In the genomic region with DNA sequence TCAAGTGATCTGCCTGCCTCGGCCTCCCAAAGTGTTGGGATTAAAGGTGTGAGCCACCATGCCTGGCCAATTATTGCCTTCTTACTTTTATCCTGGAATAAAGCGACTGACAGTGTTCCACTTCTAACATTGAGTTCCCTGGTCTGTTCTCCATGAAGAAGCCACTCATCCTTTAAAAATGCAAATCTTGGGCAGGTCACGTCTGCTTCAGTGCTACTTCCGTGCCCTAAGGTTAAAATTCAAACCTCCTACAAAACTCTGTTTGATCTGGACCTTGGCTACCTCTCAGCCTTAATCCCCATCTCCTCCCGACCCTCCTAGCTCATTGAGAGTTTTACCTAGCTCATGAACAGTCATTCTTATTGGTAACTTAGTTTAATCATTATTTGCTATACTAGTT, we compare ENCODE assay signal across 35 cellular contexts. TPM values are rescaled to one million over a fixed set of nuclear protein-coding genes. Genes with fewer than 3 reads are reported as not detected.
"Had no signal": no experiment of that assay in that cellular context is flagged by ENCODE, and none has a peak within 500 bp of the region (broad histone marks: within the 10 kb centered on the region; RNA-seq: fewer than 3 reads in every experiment).

No MANE protein-coding gene starts in this region.

- H3K4me1 ChIP-seq: adrenal gland, body of pancreas, gastroesophageal sphincter, heart right ventricle had no signal

- H3K9me3 Mint-ChIP-seq: activated CD4-positive, alpha-beta memory T cell treated with anti-CD3 and anti-CD28 coated beads for 36 hours; activated CD4-positive, alpha-beta T cell treated with anti-CD3 and anti-CD28 coated beads, Interleukin-2, amount 10 ng/mL, durations not matched to agents 24 days and 14 days; activated naive CD4-positive, alpha-beta T cell treated with anti-CD3 and anti-CD28 coated beads for 36 hours; activated naive CD4-positive, alpha-beta T cell treated with anti-CD3 and anti-CD28 coated beads, Interleukin-2, amount 50 U/mL, for 24 hours; activated naive CD8-positive, alpha-beta T cell treated with anti-CD3 and anti-CD28 coated beads for 36 hours; activated naive CD8-positive, alpha-beta T cell treated with anti-CD3 and anti-CD28 coated beads, Interleukin-2, amount 50 U/mL, for 24 hours; activated T-helper 1 cell treated with anti-CD3 and anti-CD28 coated beads, Interleukin-12 subunit alpha, Interleukin-12 subunit beta, Interleukin-2, Interleukin-4 antibody, amounts not matched to agents 30 ng/mL and 10 ng/mL and 1 ng/mL, durations not matched to agents 14 hours and 24 hours and 36 hours; activated T-helper 2 cell treated with anti-CD3 and anti-CD28 coated beads, Interferon-gamma antibody, Interleukin-2, Interleukin-4, amounts not matched to agents 10 μg/mL and 5 μg/mL and 100 μg/mL, durations not matched to agents 14 hours and 24 hours and 36 hours had no signal

- H3K27ac Mint-ChIP-seq: activated CD4-positive, alpha-beta memory T cell treated with anti-CD3 and anti-CD28 coated beads for 36 hours; activated CD4-positive, alpha-beta T cell treated with anti-CD3 and anti-CD28 coated beads for 36 hours; activated CD4-positive, alpha-beta T cell treated with anti-CD3 and anti-CD28 coated beads, Interleukin-2, amount 10 ng/mL, durations not matched to agents 24 days and 14 days; activated CD8-positive, alpha-beta memory T cell treated with anti-CD3 and anti-CD28 coated beads, Interleukin-2, amount 10 ng/mL, durations not matched to agents 7 days and 5 days; activated CD8-positive, alpha-beta T cell treated with anti-CD3 and anti-CD28 coated beads, Interleukin-2, amount 10 ng/mL, durations not matched to agents 7 days and 5 days; activated naive CD4-positive, alpha-beta T cell treated with anti-CD3 and anti-CD28 coated beads for 36 hours; activated naive CD4-positive, alpha-beta T cell treated with anti-CD3 and anti-CD28 coated beads, Interleukin-2, amount 50 U/mL, for 24 hours; activated naive CD8-positive, alpha-beta T cell treated with anti-CD3 and anti-CD28 coated beads for 36 hours; activated naive CD8-positive, alpha-beta T cell treated with anti-CD3 and anti-CD28 coated beads, Interleukin-2, amount 50 U/mL, for 24 hours; activated T-helper 1 cell treated with anti-CD3 and anti-CD28 coated beads, Interleukin-12 subunit alpha, Interleukin-12 subunit beta, Interleukin-2, Interleukin-4 antibody, amounts not matched to agents 30 ng/mL and 10 ng/mL and 1 ng/mL, durations not matched to agents 14 hours and 24 hours and 36 hours; activated T-helper 2 cell treated with anti-CD3 and anti-CD28 coated beads, Interferon-gamma antibody, Interleukin-2, Interleukin-4, amounts not matched to agents 10 μg/mL and 5 μg/mL and 100 μg/mL, durations not matched to agents 14 hours and 24 hours and 36 hours had no signal

- H3K36me3 ChIP-seq: adrenal gland, esophagus squamous epithelium, gastroesophageal sphincter, heart right ventricle had no signal

- H3K4me3 Mint-ChIP-seq: activated CD4-positive, alpha-beta memory T cell treated with anti-CD3 and anti-CD28 coated beads for 36 hours; activated CD4-positive, alpha-beta T cell treated with anti-CD3 and anti-CD28 coated beads for 36 hours; activated CD4-positive, alpha-beta T cell treated with anti-CD3 and anti-CD28 coated beads, Interleukin-2, amount 10 ng/mL, durations not matched to agents 24 days and 14 days; activated CD8-positive, alpha-beta memory T cell treated with anti-CD3 and anti-CD28 coated beads, Interleukin-2, amount 10 ng/mL, durations not matched to agents 7 days and 5 days; activated CD8-positive, alpha-beta T cell treated with anti-CD3 and anti-CD28 coated beads, Interleukin-2, amount 10 ng/mL, durations not matched to agents 7 days and 5 days; activated naive CD4-positive, alpha-beta T cell treated with anti-CD3 and anti-CD28 coated beads for 36 hours; activated naive CD4-positive, alpha-beta T cell treated with anti-CD3 and anti-CD28 coated beads, Interleukin-2, amount 50 U/mL, for 24 hours; activated naive CD8-positive, alpha-beta T cell treated with anti-CD3 and anti-CD28 coated beads for 36 hours; activated naive CD8-positive, alpha-beta T cell treated with anti-CD3 and anti-CD28 coated beads, Interleukin-2, amount 50 U/mL, for 24 hours; activated T-helper 1 cell treated with anti-CD3 and anti-CD28 coated beads, Interleukin-12 subunit alpha, Interleukin-12 subunit beta, Interleukin-2, Interleukin-4 antibody, amounts not matched to agents 30 ng/mL and 10 ng/mL and 1 ng/mL, durations not matched to agents 14 hours and 24 hours and 36 hours had no signal

- H3K36me3 Mint-ChIP-seq: activated CD4-positive, alpha-beta memory T cell treated with anti-CD3 and anti-CD28 coated beads for 36 hours; activated CD8-positive, alpha-beta memory T cell treated with anti-CD3 and anti-CD28 coated beads, Interleukin-2, amount 10 ng/mL, durations not matched to agents 7 days and 5 days; activated naive CD4-positive, alpha-beta T cell treated with anti-CD3 and anti-CD28 coated beads, Interleukin-2, amount 50 U/mL, for 24 hours; activated naive CD8-positive, alpha-beta T cell treated with anti-CD3 and anti-CD28 coated beads for 36 hours had no signal

- ATAC-seq: activated CD4-positive, alpha-beta T cell treated with anti-CD3 and anti-CD28 coated beads for 36 hours; activated CD8-positive, alpha-beta memory T cell treated with anti-CD3 and anti-CD28 coated beads, Interleukin-2, amount 10 ng/mL, durations not matched to agents 7 days and 5 days; activated CD8-positive, alpha-beta T cell treated with anti-CD3 and anti-CD28 coated beads, Interleukin-2, amount 10 ng/mL, durations not matched to agents 7 days and 5 days; activated naive CD8-positive, alpha-beta T cell treated with anti-CD3 and anti-CD28 coated beads, Interleukin-2, amount 50 U/mL, for 24 hours; body of pancreas; gastroesophageal sphincter; heart right ventricle had no signal

- H3K4me3 ChIP-seq: adrenal gland, body of pancreas, esophagus squamous epithelium, gastroesophageal sphincter, heart right ventricle had no signal

- DNase-seq: activated CD4-positive, alpha-beta memory T cell treated with anti-CD3 and anti-CD28 coated beads for 36 hours; activated CD4-positive, alpha-beta T cell treated with anti-CD3 and anti-CD28 coated beads for 36 hours; activated CD4-positive, alpha-beta T cell treated with anti-CD3 and anti-CD28 coated beads, Interleukin-2, amount 10 ng/mL, durations not matched to agents 24 days and 14 days; activated CD4-positive, CD25-positive, alpha-beta regulatory T cell; activated CD4-positive, CD25-positive, alpha-beta regulatory T cell treated with anti-CD3 and anti-CD28 coated beads, Interleukin-2, amount 50 U/mL, for 72 hours; activated CD8-positive, alpha-beta memory T cell treated with anti-CD3 and anti-CD28 coated beads, Interleukin-2, amount 10 ng/mL, durations not matched to agents 7 days and 5 days; activated CD8-positive, alpha-beta memory T cell treated with anti-CD3 and anti-CD28 coated beads, Interleukin-2, amount 50 U/mL, for 4 hours; activated CD8-positive, alpha-beta T cell treated with anti-CD3 and anti-CD28 coated beads, Interleukin-2, amount 10 ng/mL, durations not matched to agents 7 days and 5 days; activated effector memory CD4-positive, alpha-beta T cell treated with anti-CD3 and anti-CD28 coated beads, Interleukin-2, amount 50 U/mL, for 16 hours; activated naive CD4-positive, alpha-beta T cell treated with anti-CD3 and anti-CD28 coated beads for 36 hours; activated naive CD8-positive, alpha-beta T cell treated with anti-CD3 and anti-CD28 coated beads for 36 hours; activated naive CD8-positive, alpha-beta T cell treated with anti-CD3 and anti-CD28 coated beads, Interleukin-2, amount 50 U/mL, for 24 hours; activated T-cell treated with anti-CD3 and anti-CD28 coated beads, Interleukin-2, amount 50 U/mL, for 1 hour; activated T-cell treated with anti-CD3 and anti-CD28 coated beads, Interleukin-2, amount 50 U/mL, for 48 hours; adrenal gland; amygdala; aorta; body of pancreas; caudate nucleus; cortex of kidney; dermis blood vessel endothelial cell; effector CD8-positive, alpha-beta T cell; esophagus squamous epithelium; foreskin melanocyte; heart right ventricle; T-helper 2 cell had no signal

- H3K4me1 Mint-ChIP-seq: activated CD4-positive, alpha-beta T cell treated with anti-CD3 and anti-CD28 coated beads for 36 hours; activated CD4-positive, alpha-beta T cell treated with anti-CD3 and anti-CD28 coated beads, Interleukin-2, amount 10 ng/mL, durations not matched to agents 24 days and 14 days; activated CD8-positive, alpha-beta memory T cell treated with anti-CD3 and anti-CD28 coated beads, Interleukin-2, amount 10 ng/mL, durations not matched to agents 7 days and 5 days; activated naive CD4-positive, alpha-beta T cell treated with anti-CD3 and anti-CD28 coated beads, Interleukin-2, amount 50 U/mL, for 24 hours; activated naive CD8-positive, alpha-beta T cell treated with anti-CD3 and anti-CD28 coated beads for 36 hours; activated naive CD8-positive, alpha-beta T cell treated with anti-CD3 and anti-CD28 coated beads, Interleukin-2, amount 50 U/mL, for 24 hours had no signal

- H3K27me3 ChIP-seq: adrenal gland, body of pancreas had no signal

- H3K9me3 ChIP-seq: adrenal gland, body of pancreas, esophagus squamous epithelium, gastroesophageal sphincter had no signal

- H3K27ac ChIP-seq: adrenal gland, body of pancreas, epithelial cell of prostate, esophagus squamous epithelium, gastroesophageal sphincter, heart right ventricle had no signal

RNA-seq across cellular contexts. Expression of a gene that starts 9.6 kb away (rescaled TPM):
- total RNA-seq: activated CD4-positive, alpha-beta T cell treated with anti-CD3 and anti-CD28 coated beads, Interleukin-2, amount 10 ng/mL, durations not matched to agents 24 days and 14 days; activated CD8-positive, alpha-beta memory T cell treated with anti-CD3 and anti-CD28 coated beads for 36 hours; activated CD8-positive, alpha-beta T cell treated with anti-CD3 and anti-CD28 coated beads, Interleukin-2, amount 10 ng/mL, durations not matched to agents 7 days and 5 days; activated naive CD4-positive, alpha-beta T cell treated with anti-CD3 and anti-CD28 coated beads for 36 hours; activated naive CD8-positive, alpha-beta T cell treated with anti-CD3 and anti-CD28 coated beads for 36 hours; activated T-helper 2 cell treated with anti-CD3 and anti-CD28 coated beads, Interferon-gamma antibody, Interleukin-2, Interleukin-4, amounts not matched to agents 10 μg/mL and 5 μg/mL and 100 μg/mL, durations not matched to agents 14 hours and 24 hours and 36 hours; endothelial cell of umbilical vein; fibroblast of lung; fibroblast of villous mesenchyme had no signal
